ENCODE assay signal across 21 cellular contexts in the genomic region with DNA sequence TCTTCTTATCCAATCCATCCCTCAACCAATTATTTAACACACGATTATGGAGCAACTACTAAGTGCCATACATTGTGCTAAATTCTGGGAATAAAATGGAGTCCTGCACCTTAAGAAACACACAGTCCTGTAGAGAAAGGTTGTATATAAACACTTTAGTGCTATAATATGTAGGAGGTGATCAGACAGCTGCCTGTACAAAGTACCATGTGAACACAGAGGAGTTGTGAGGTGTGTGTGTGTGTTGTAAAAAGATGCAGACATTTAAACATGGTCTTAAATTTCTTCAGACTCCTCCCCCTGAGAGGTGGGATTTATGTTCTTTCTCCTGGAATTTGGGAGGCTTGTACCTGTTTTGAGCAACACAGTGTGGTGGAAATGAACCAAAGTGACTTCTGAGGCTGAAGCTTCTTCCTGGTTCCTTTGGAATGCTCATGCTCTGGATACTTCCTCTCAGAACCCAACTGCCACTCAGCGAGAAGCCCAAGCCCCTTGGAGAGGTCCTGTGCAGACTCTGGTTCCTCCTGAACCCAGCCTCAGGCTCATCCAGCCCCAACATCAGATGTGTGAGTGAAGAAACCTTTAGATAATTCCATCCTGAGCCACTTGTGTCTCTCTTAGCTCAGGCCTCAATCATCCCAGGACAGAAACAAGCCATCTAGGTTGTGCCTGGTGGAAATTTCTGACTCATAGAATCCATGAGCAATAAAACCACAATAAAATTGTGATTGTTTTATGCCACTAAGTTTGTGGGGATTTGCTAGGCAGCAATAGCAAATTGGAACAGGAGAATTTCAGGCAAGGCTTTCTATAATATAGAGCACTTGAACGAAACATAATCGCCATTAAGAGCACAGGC.
A peak's percentile ranks its signal among the peaks of the same experiment; 100 is the strongest.
DNase-seq lines count a peak whose midpoint lies in the region; TF ChIP-seq lines count a peak whose summit lies in the region.
"Had no signal": no experiment of that assay in that cellular context is flagged by ENCODE, and none has a peak within 500 bp of the region (broad histone marks: within the 10 kb centered on the region; RNA-seq: fewer than 3 reads in every experiment).

No MANE protein-coding gene starts in this region.

- H2AFZ ChIP-seq in neuronal stem cell (ENCODE audit: low read length), result peak overlapping the region; percentile 17

- no peak overlapping the region for H2BK12ac ChIP-seq in neuronal stem cell (ENCODE audit: low read length)

- DNase-seq in ELR (ENCODE audit: low read depth) (peak; percentile 24), NCI-H226 (peak; percentile 43), epithelial cell of esophagus (ENCODE audit: low read depth) (peak; percentile 13), neuronal stem cell (ENCODE audit: low spot score) (no peak), NCI-H128 (lab: John Stamatoyannopoulos, UW; ENCODE audit: unreplicated experiment) (no peak), DMS79 (lab: John Stamatoyannopoulos, UW) (no peak), NOMO-1 treated with dmso at 0.1 percent for 144 hours (lab: John Stamatoyannopoulos, UW; ENCODE audit: unreplicated experiment) (no peak)
- no peak for DNase-seq in activated naive CD4-positive, alpha-beta T cell treated with Interleukin-2 at 50 U/mL for 16 hours
- DNase-seq: activated CD4-positive, alpha-beta memory T cell treated with anti-CD3 and anti-CD28 coated beads, Interleukin-2, amount 10 ng/mL, durations not matched to agents 7 days and 5 days; activated naive CD4-positive, alpha-beta T cell; anterior cingulate cortex; CD4-positive, alpha-beta memory T cell; cerebellar nuclear complex; DMS153; effector CD4-positive, alpha-beta T cell; mesenchymal stem cell; posterior cingulate gyrus; SJCRH30; T-helper 17 cell; WERI-Rb-1 had no signal

- H3K27ac ChIP-seq in neuronal stem cell (replicated peaks; ENCODE audit: low read length), result no peak overlapping the region
- H3K27ac ChIP-seq: SJCRH30, WERI-Rb-1 had no signal

- H2AK5ac ChIP-seq in neuronal stem cell (ENCODE audit: low read depth, low read length), result no peak overlapping the region

- H3K23ac ChIP-seq in neuronal stem cell (ENCODE audit: low read depth, low read length, poor library complexity), result no peak overlapping the region

- no peak for TF ChIP-seq CTCF in epithelial cell of esophagus (IDR thresholded peaks at IDR 0.05; ENCODE audit: insufficient read depth, low read depth, low read length, missing control alignments)

- H2BK120ac ChIP-seq in neuronal stem cell (ENCODE audit: low read depth, low read length), result no peak overlapping the region

- H3K79me1 ChIP-seq in neuronal stem cell (ENCODE audit: low read depth, low read length), result no peaks in the 10 kb centered on the region

- no peaks in the 10 kb centered on the region for H3K27me3 ChIP-seq in neuronal stem cell (ENCODE audit: control insufficient read depth in 3 of 3, insufficient read depth in 3 of 3, low read depth in 1 of 3, low read length in 3 of 3)
- H3K27me3 ChIP-seq: SJCRH30 had no signal

- H4K91ac ChIP-seq in neuronal stem cell (ENCODE audit: low read depth, low read length, poor library complexity), result no peak overlapping the region

- H2BK15ac ChIP-seq in neuronal stem cell (ENCODE audit: low read length), result no peak overlapping the region

- no peaks in the 10 kb centered on the region for H3K9me3 ChIP-seq in neuronal stem cell (replicated peaks in 1 of 2; ENCODE audit: control insufficient read depth in 2 of 2, insufficient read depth in 1 of 2, low read depth in 1 of 2, low read length in 2 of 2)
- H3K9me3 ChIP-seq: HAP-1, SJCRH30 had no signal

- H2BK5ac ChIP-seq in neuronal stem cell (ENCODE audit: low read length), result no peak overlapping the region

- H3K4me3 ChIP-seq in epithelial cell of esophagus (ENCODE audit: low read length), result no peak overlapping the region
- H3K4me3 ChIP-seq in neuronal stem cell (ENCODE audit: low read length in 2 of 2), result no peak overlapping the region
- H3K4me3 ChIP-seq: HAP-1, SJCRH30 had no signal

- H3K18ac ChIP-seq in neuronal stem cell (ENCODE audit: low read length), result no peak overlapping the region

- H3K4me1 ChIP-seq in neuronal stem cell (ENCODE audit: control insufficient read depth in 2 of 2, insufficient read depth in 1 of 2, low read depth in 1 of 2, low read length in 2 of 2), result no peaks in the 10 kb centered on the region
- H3K4me1 ChIP-seq: HAP-1 had no signal

- no peak overlapping the region for H3K4me2 ChIP-seq in neuronal stem cell (ENCODE audit: insufficient read depth, low read length, poor library complexity, severe bottlenecking)

- no CpG with 5 or more reads among the region's 4 CpGs for WGBS in neuronal stem cell (ENCODE audit: extremely low coverage in 2 of 2, insufficient read length in 2 of 2, insufficient replicate concordance in 1 of 2), 2 donors

- H4K8ac ChIP-seq in neuronal stem cell (ENCODE audit: low read depth, low read length), result no peak overlapping the region

- H3K9ac ChIP-seq in neuronal stem cell (ENCODE audit: low read depth, low read length, poor library complexity), result no peak overlapping the region

- H3K14ac ChIP-seq in neuronal stem cell (ENCODE audit: low read length), result no peak overlapping the region

- no peak overlapping the region for H3K4ac ChIP-seq in neuronal stem cell (ENCODE audit: low read length)

- H3K36me3 ChIP-seq in neuronal stem cell (replicated peaks in 1 of 2; ENCODE audit: control insufficient read depth in 2 of 2, insufficient read depth in 2 of 2, low read length in 2 of 2), result no peaks in the 10 kb centered on the region
- H3K36me3 ChIP-seq: HAP-1, SJCRH30, WERI-Rb-1 had no signal

Comparison
In these comparisons a context has a peak if more than half of its experiments do, and no peak if none do; other contexts are left out.
1. DNase-seq: peak in ELR (single experiment), NCI-H226 (single experiment) and epithelial cell of esophagus (single experiment); none in neuronal stem cell (single experiment), NCI-H128 (single experiment), activated naive CD4-positive, alpha-beta T cell treated with Interleukin-2 at 50 U/mL for 16 hours (single experiment), DMS79 (single experiment) and NOMO-1 treated with dmso at 0.1 percent for 144 hours (single experiment).